8 cellular contexts compared by ENCODE assay signal in the genomic region with DNA sequence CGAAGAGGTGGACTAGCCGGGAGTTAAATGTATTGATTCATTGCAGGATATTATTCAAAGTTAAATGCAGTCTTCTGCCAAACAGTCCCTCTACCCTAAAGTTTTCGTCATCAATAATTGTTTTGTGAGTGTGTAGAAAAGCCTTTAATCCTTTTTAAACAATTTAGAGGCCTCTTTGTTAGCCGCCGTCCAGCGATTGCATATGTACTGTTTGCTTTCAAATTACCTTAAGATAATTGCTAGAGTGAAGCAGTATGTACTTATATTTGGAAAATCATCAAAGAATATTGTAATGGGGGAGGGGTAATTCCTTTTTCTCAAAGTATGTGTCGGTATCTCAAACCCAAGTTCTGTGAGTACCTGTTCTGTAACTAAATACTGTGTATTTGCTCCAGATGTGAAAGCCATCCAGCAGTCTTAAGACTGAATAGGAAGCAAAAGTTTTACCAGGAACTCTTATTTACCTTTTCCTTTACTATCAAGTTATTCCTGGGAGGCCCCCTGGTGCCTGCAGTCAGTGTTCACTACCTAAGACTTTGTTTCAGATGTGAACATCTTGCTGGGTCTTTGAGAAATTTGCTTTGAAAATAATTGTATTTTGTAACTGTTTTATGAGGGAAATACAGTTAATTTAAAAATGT. TPM values are rescaled to one million over a fixed set of nuclear protein-coding genes. Genes with fewer than 3 reads are reported as not detected.
A peak's percentile ranks its signal among the peaks of the same experiment; 100 is the strongest.
DNase-seq lines count a peak whose midpoint lies in the region; ATAC-seq, FAIRE-seq and TF ChIP-seq lines count a peak whose summit lies in the region.

No MANE protein-coding gene starts in this region.

- no peak for TF ChIP-seq EP300 in A549 (IDR thresholded peaks at IDR 0.05)

- H3K4me3 Mint-ChIP-seq in nephron (peak overlapping the region; percentile 94 to 98 (median 95)), type B pancreatic cell (peak overlapping the region; percentile 95)

- TF ChIP-seq POLR2A in A549 (IDR thresholded peaks at IDR 0.05; ENCODE audit: low read length) = no peak

- under 1% methylated on average over 7 of the region's 7 CpGs for whole genome bisulfite sequencing in A549 (ENCODE audit: missing lambda C conversion rate)

- peaks cover 59% of the 10 kb centered on the region for H3K4me1 Mint-ChIP-seq in nephron
- H3K4me1 Mint-ChIP-seq in type B pancreatic cell (ENCODE audit: unreplicated experiment) = peaks cover 37% of the 10 kb centered on the region

- H3K9me3 ChIP-seq in A549 = no peaks in the 10 kb centered on the region

- ATAC-seq in A549 (peak in 1 of 2 experiments; percentile 29; a peak in 3 of 6 replicates), HG03025 (IDR thresholded peaks at IDR 0.05; ENCODE audit: low FRiP score, unreplicated experiment) (no peak)

- peak overlapping the region; percentile 91 for H3K4me3 ChIP-seq in A549
- H3K4me3 ChIP-seq in GM12865 (ENCODE audit: low read depth, low read length) = peak overlapping the region; percentile 95
- H3K4me3 ChIP-seq in fibroblast of mammary gland (ENCODE audit: control insufficient read depth, low read depth, low read length) = peak overlapping the region; percentile 99

- no peaks in the 10 kb centered on the region for H3K27me3 Mint-ChIP-seq in nephron (ENCODE audit: low read depth)
- H3K27me3 Mint-ChIP-seq in type B pancreatic cell = no peaks in the 10 kb centered on the region

- H3K36me3 Mint-ChIP-seq in nephron (ENCODE audit: low read depth) (peaks cover 2% of the 10 kb centered on the region), type B pancreatic cell (peaks cover 3% of the 10 kb centered on the region)

- peak; percentile 86 to 92 for TF ChIP-seq RAD21 in A549 (conservative IDR thresholded peaks at IDR 0.05 in 1 of 2, IDR thresholded peaks at IDR 0.05 in 1 of 2)

- POLR2A ChIA-PET in A549 (lab: Yijun Ruan, JAX) = interaction anchor here (1.2 to 4.0 kb wide), 3 partner anchors 132 to 168 kb away, joined by 5 to 52 read pairs (median 31); no protein-coding TSS in a partner anchor

- H3K9me3 Mint-ChIP-seq in nephron (no peaks in the 10 kb centered on the region), type B pancreatic cell (no peaks in the 10 kb centered on the region)

- H3K27ac Mint-ChIP-seq in nephron = peak overlapping the region; percentile 96 to 99 (median 98)
- peak overlapping the region; percentile 96 for H3K27ac Mint-ChIP-seq in type B pancreatic cell

- H3K4me1 ChIP-seq in A549 = peaks cover 52% of the 10 kb centered on the region

- peak overlapping the region; percentile 98 to 99 for H3K27ac ChIP-seq in A549

- DNase-seq in A549 (ENCODE audit: low read depth in 1 of 2, low spot score in 1 of 2) (peak; percentile 69 to 83), GM12865 (ENCODE audit: low read depth) (peak; percentile 47), NCI-H526 treated with DMSO at 0.1 percent for 48 hours (lab: John Stamatoyannopoulos, UW) (peak; percentile 40), fibroblast of mammary gland (ENCODE audit: low read depth) (peak; percentile 79), type B pancreatic cell (ENCODE audit: extremely low spot score, unreplicated experiment) (no peak)
- DNase-seq in activated T-cell treated with anti-CD3 and anti-CD28 coated beads, Interleukin-2, amount 50 U/mL, for 1 hour = peak; percentile 48

- CTCF ChIA-PET in A549 (lab: Yijun Ruan, JAX) = interaction anchor here (0.7 to 9.5 kb wide), 14 partner anchors 9 to 1050 kb away, joined by 3 to 135 read pairs (median 4); no protein-coding TSS in a partner anchor

- no peak for FAIRE-seq in A549 (lab: Jason Lieb, UNC)

- H3K4me2 ChIP-seq in A549 = peak overlapping the region; percentile 80

- peak; percentile 91 for TF ChIP-seq CTCF in A549 (IDR thresholded peaks at IDR 0.05)
- TF ChIP-seq CTCF in GM12865 (IDR thresholded peaks at IDR 0.05; ENCODE audit: insufficient read depth, low read depth, low read length, missing control alignments) = peak; percentile 43
- peak; percentile 77 for TF ChIP-seq CTCF in fibroblast of mammary gland (conservative IDR thresholded peaks at IDR 0.05; ENCODE audit: control insufficient read depth, insufficient read depth, low read depth, low read length)
- TF ChIP-seq CTCF in nephron (IDR thresholded peaks at IDR 0.05; ENCODE audit: unreplicated experiment in 3 of 3) = peak; percentile 66 to 82 (median 68)
- TF ChIP-seq CTCF in type B pancreatic cell (conservative IDR thresholded peaks at IDR 0.05) = peak; percentile 73

TF ChIP-seq in A549, 52 proteins besides CTCF, POLR2A, EP300 and RAD21:
- TF ChIP-seq KDM5A (IDR thresholded peaks at IDR 0.05) (peak; percentile 50; the same call in 1 of the 2 replicates), HOXB13 (CRISPR knock-in tag; IDR thresholded peaks at IDR 0.05; ENCODE audit: low read depth) (no peak), SMC3 (IDR thresholded peaks at IDR 0.05) (peak; percentile 96)

RNA-seq across cellular contexts. Expression of gene PPP1CB, which starts 1.5 kb away (rescaled TPM):
- polyA plus RNA-seq in A549 (2011; rRNA removed) (119 and 188 TPM in 2 replicates), A549 (2017; fragmentation: RNase III; extraction: RNeasy Plus Mini Kit Qiagen cat#74134 plus additional on column Dnase treatment) (143 to 165 TPM (median 147 TPM) in 3 replicates)
- 21.2 and 22.3 TPM in 2 replicates for polyA plus RNA-seq in A549 (2012; cell fraction: cytosol; rRNA removed)
- 13.8 and 16.9 TPM in 2 replicates for polyA plus RNA-seq in A549 (2012; cell fraction: nucleus; rRNA removed)
- 112 and 145 TPM in 2 replicates for polyA minus RNA-seq in A549 (2011; rRNA and poly(A)+ RNA removed)
- 222 and 227 TPM in 2 replicates for total RNA-seq in type B pancreatic cell (ENCODE audit: low replicate concordance)

RNA-seq across cellular contexts. Expression of gene SPDYA, which starts 57.5 kb away (rescaled TPM):
- 0.17 and 0.49 TPM in 2 replicates for polyA plus RNA-seq in A549 (2011; rRNA removed)
- polyA plus RNA-seq in A549 (2012; cell fraction: cytosol; rRNA removed) = 0.05 TPM in 1 of 2 replicates, not detected in the other
- polyA plus RNA-seq in A549 (2012; cell fraction: nucleus; rRNA removed) = 0.06 and 0.07 TPM in 2 replicates
- 0.14 to 0.34 TPM (median 0.24 TPM) in 3 replicates for polyA plus RNA-seq in A549 (2017; fragmentation: RNase III; extraction: RNeasy Plus Mini Kit Qiagen cat#74134 plus additional on column Dnase treatment)
- polyA minus RNA-seq in A549 (2011; rRNA and poly(A)+ RNA removed) = 0.24 and 0.50 TPM in 2 replicates
- 1.3 and 1.7 TPM in 2 replicates for total RNA-seq in type B pancreatic cell (ENCODE audit: low replicate concordance)
